ENCODE assay signal across 1 cellular context in the genomic region with DNA sequence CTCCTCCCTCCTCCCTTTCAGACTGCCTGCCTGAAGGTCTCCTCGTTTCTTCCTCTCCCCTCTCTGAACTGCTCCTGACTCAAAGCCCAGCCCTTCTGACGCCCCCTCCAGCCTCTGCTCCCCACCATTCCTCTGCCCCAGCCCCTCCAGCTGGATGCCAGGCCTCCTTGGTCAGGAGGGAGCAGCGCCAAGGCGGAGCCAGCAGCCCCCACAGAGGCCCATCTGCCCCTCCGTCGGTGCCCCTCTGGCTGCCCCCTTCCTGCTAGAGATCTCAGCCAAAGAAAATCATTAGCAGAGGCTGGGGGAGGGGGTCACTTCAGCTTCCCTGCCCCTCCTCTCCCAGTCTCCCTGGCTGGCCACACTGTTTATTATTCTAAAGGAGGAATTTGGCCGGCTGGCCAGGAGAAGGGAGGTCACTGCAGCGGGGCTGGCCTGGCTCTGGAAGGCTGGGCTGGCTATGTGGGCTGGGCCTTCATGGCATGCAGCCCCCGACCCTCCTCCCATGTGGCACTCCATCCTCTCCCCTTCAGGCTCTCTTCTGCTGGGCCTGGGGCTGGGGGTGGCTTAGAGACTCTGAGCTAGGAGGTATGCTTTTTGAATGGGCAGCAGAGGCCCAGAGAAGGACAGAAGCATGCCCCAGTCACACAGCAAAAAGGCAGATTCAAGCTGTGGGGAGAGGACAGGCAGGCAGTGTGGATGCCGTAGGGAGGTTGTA.
TF ChIP-seq lines count a peak whose summit lies in the region.

No MANE protein-coding gene starts in this region.

TF ChIP-seq in HepG2, 621 proteins besides CTCF, POLR2A, EP300 and RAD21 (continued from another document and continues in another):
- TF ChIP-seq, protein P1, sequence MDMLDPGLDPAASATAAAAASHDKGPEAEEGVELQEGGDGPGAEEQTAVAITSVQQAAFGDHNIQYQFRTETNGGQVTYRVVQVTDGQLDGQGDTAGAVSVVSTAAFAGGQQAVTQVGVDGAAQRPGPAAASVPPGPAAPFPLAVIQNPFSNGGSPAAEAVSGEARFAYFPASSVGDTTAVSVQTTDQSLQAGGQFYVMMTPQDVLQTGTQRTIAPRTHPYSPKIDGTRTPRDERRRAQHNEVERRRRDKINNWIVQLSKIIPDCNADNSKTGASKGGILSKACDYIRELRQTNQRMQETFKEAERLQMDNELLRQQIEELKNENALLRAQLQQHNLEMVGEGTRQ (IDR thresholded peaks at IDR 0.05; ENCODE audit: low read depth, low read length), result no peak
- TF ChIP-seq, protein P1 (CRISPR knock-in tag; IDR thresholded peaks at IDR 0.05; ENCODE audit: borderline replicate concordance), result no peak
- TF ChIP-seq NFIB (CRISPR knock-in tag; IDR thresholded peaks at IDR 0.05; ENCODE audit: borderline replicate concordance), result no peak
- TF ChIP-seq MTF2 (CRISPR knock-in tag; IDR thresholded peaks at IDR 0.05; ENCODE audit: borderline replicate concordance), result no peak
- TF ChIP-seq, protein P2, sequence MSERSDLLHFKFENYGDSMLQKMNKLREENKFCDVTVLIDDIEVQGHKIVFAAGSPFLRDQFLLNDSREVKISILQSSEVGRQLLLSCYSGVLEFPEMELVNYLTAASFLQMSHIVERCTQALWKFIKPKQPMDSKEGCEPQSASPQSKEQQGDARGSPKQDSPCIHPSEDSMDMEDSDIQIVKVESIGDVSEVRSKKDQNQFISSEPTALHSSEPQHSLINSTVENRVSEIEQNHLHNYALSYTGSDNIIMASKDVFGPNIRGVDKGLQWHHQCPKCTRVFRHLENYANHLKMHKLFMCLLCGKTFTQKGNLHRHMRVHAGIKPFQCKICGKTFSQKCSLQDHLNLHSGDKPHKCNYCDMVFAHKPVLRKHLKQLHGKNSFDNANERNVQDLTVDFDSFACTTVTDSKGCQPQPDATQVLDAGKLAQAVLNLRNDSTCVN (CRISPR knock-in tag; IDR thresholded peaks at IDR 0.05; ENCODE audit: borderline replicate concordance), result no peak
- no peak for TF ChIP-seq FOSL1 (CRISPR knock-in tag; IDR thresholded peaks at IDR 0.05; ENCODE audit: borderline replicate concordance)
- no peak for TF ChIP-seq ZNF737 (CRISPR knock-in tag; IDR thresholded peaks at IDR 0.05; ENCODE audit: borderline replicate concordance)
- no peak for TF ChIP-seq ZNF775 (CRISPR knock-in tag; IDR thresholded peaks at IDR 0.05; ENCODE audit: borderline replicate concordance)
- TF ChIP-seq ELF1 (CRISPR knock-in tag; IDR thresholded peaks at IDR 0.05), result no peak
- no peak for TF ChIP-seq SOX6 (IDR thresholded peaks at IDR 0.05)
- peak; percentile 46; the same call in 1 of the 2 replicates for TF ChIP-seq SOX6 (CRISPR knock-in tag; IDR thresholded peaks at IDR 0.05)
- no peak for TF ChIP-seq MYNN (CRISPR knock-in tag; IDR thresholded peaks at IDR 0.05; ENCODE audit: low read depth)
- TF ChIP-seq ZNF670 (CRISPR knock-in tag; IDR thresholded peaks at IDR 0.05; ENCODE audit: borderline replicate concordance), result no peak
- TF ChIP-seq, protein P3, sequence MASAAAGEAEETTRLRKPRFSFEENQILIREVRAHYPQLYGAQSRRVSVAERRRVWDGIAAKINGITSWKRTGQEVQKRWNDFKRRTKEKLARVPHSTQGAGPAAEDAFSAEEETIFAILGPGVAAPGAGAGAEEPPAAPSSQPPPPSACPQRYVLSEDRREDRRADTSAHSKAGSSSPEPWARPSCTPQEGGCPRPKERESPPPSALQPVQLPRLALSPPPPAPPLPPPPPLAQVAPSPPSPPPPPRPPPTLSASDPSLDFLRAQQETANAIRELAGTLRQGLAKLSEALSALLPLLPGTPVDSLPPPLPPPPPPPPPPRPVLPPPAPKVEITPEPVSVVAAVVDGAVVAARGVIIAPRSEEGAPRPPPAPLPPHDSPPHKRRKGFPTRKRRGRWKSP (CRISPR knock-in tag; IDR thresholded peaks at IDR 0.05), result no peak
- no peak for TF ChIP-seq ZNF33B (CRISPR knock-in tag; IDR thresholded peaks at IDR 0.05)
- peak; percentile 77; the same call in 1 of the 2 replicates for TF ChIP-seq ZNF296 (CRISPR knock-in tag; conservative IDR thresholded peaks at IDR 0.05)
- no peak for TF ChIP-seq ZSCAN20 (CRISPR knock-in tag; IDR thresholded peaks at IDR 0.05; ENCODE audit: borderline replicate concordance)
- no peak for TF ChIP-seq ZNF569 (CRISPR knock-in tag; IDR thresholded peaks at IDR 0.05; ENCODE audit: borderline replicate concordance)
- no peak for TF ChIP-seq ZNF256 (CRISPR knock-in tag; conservative IDR thresholded peaks at IDR 0.05)
- TF ChIP-seq ZNF550 (CRISPR knock-in tag; IDR thresholded peaks at IDR 0.05; ENCODE audit: borderline replicate concordance), result no peak
- TF ChIP-seq TCF7 (IDR thresholded peaks at IDR 0.05; ENCODE audit: low read depth), result no peak
- TF ChIP-seq, protein P4, sequence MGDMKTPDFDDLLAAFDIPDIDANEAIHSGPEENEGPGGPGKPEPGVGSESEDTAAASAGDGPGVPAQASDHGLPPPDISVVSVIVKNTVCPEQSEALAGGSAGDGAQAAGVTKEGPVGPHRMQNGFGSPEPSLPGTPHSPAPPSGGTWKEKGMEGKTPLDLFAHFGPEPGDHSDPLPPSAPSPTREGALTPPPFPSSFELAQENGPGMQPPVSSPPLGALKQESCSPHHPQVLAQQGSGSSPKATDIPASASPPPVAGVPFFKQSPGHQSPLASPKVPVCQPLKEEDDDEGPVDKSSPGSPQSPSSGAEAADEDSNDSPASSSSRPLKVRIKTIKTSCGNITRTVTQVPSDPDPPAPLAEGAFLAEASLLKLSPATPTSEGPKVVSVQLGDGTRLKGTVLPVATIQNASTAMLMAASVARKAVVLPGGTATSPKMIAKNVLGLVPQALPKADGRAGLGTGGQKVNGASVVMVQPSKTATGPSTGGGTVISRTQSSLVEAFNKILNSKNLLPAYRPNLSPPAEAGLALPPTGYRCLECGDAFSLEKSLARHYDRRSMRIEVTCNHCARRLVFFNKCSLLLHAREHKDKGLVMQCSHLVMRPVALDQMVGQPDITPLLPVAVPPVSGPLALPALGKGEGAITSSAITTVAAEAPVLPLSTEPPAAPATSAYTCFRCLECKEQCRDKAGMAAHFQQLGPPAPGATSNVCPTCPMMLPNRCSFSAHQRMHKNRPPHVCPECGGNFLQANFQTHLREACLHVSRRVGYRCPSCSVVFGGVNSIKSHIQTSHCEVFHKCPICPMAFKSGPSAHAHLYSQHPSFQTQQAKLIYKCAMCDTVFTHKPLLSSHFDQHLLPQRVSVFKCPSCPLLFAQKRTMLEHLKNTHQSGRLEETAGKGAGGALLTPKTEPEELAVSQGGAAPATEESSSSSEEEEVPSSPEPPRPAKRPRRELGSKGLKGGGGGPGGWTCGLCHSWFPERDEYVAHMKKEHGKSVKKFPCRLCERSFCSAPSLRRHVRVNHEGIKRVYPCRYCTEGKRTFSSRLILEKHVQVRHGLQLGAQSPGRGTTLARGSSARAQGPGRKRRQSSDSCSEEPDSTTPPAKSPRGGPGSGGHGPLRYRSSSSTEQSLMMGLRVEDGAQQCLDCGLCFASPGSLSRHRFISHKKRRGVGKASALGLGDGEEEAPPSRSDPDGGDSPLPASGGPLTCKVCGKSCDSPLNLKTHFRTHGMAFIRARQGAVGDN (CRISPR knock-in tag; IDR thresholded peaks at IDR 0.05), result peak; percentile 90
- no peak for TF ChIP-seq KMT2B (CRISPR knock-in tag; IDR thresholded peaks at IDR 0.05)
- no peak for TF ChIP-seq GATAD1 (CRISPR knock-in tag; IDR thresholded peaks at IDR 0.05)
- TF ChIP-seq IKZF1 (IDR thresholded peaks at IDR 0.05), result no peak
- peak; percentile 77 for TF ChIP-seq MED1 (CRISPR knock-in tag; IDR thresholded peaks at IDR 0.05)
- no peak for TF ChIP-seq MZF1 (CRISPR knock-in tag; IDR thresholded peaks at IDR 0.05; ENCODE audit: borderline replicate concordance)
- TF ChIP-seq, protein P5, sequence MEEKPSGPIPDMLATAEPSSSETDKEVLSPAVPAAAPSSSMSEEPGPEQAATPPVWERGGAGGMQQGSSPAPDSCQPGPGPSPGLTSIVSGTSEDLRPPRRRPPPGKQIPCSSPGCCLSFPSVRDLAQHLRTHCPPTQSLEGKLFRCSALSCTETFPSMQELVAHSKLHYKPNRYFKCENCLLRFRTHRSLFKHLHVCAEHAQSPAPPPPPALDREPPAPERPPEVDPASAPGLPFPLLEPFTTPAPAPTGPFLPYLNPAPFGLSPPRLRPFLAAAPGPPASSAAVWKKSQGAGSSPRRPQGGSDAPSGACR (CRISPR knock-in tag; IDR thresholded peaks at IDR 0.05), result no peak
- no peak for TF ChIP-seq TCF12 (IDR thresholded peaks at IDR 0.05)
- TF ChIP-seq TCF12 (CRISPR knock-in tag; IDR thresholded peaks at IDR 0.05), result no peak
- no peak for TF ChIP-seq HOXA7 (CRISPR knock-in tag; IDR thresholded peaks at IDR 0.05)
- no peak for TF ChIP-seq NFKBIZ (CRISPR knock-in tag; IDR thresholded peaks at IDR 0.05)
- no peak for TF ChIP-seq GABPA (IDR thresholded peaks at IDR 0.05; ENCODE audit: low read depth, low read length)
- no peak for TF ChIP-seq GABPA (CRISPR knock-in tag; IDR thresholded peaks at IDR 0.05; ENCODE audit: low read depth)
- TF ChIP-seq ZNF263 (CRISPR knock-in tag; IDR thresholded peaks at IDR 0.05), result peak; percentile 85
- no peak for TF ChIP-seq HHEX (CRISPR knock-in tag; IDR thresholded peaks at IDR 0.05)
- TF ChIP-seq, protein P6, sequence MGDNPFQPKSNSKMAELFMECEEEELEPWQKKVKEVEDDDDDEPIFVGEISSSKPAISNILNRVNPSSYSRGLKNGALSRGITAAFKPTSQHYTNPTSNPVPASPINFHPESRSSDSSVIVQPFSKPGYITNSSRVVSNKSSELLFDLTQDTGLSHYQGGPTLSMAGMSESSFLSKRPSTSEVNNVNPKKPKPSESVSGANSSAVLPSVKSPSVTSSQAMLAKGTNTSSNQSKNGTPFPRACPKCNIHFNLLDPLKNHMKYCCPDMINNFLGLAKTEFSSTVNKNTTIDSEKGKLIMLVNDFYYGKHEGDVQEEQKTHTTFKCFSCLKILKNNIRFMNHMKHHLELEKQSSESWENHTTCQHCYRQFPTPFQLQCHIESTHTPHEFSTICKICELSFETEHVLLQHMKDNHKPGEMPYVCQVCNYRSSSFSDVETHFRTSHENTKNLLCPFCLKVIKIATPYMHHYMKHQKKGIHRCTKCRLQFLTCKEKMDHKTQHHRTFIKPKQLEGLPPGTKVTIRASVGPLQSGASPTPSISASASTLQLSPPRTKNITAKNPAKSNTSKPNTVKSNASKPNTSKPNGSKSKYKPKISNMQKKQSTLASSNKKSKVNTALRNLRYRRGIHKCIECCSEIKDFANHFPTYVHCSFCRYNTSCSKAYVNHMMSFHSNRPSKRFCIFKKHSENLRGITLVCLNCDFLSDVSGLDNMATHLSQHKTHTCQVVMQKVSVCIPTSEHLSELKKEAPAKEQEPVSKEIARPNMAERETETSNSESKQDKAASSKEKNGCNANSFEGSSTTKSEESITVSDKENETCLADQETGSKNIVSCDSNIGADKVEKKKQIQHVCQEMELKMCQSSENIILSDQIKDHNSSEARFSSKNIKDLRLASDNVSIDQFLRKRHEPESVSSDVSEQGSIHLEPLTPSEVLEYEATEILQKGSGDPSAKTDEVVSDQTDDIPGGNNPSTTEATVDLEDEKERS (CRISPR knock-in tag; IDR thresholded peaks at IDR 0.05), result peak; percentile 70; the same call in 1 of the 2 replicates
- TF ChIP-seq, protein P7, sequence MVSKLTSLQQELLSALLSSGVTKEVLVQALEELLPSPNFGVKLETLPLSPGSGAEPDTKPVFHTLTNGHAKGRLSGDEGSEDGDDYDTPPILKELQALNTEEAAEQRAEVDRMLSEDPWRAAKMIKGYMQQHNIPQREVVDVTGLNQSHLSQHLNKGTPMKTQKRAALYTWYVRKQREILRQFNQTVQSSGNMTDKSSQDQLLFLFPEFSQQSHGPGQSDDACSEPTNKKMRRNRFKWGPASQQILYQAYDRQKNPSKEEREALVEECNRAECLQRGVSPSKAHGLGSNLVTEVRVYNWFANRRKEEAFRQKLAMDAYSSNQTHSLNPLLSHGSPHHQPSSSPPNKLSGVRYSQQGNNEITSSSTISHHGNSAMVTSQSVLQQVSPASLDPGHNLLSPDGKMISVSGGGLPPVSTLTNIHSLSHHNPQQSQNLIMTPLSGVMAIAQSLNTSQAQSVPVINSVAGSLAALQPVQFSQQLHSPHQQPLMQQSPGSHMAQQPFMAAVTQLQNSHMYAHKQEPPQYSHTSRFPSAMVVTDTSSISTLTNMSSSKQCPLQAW (CRISPR knock-in tag; IDR thresholded peaks at IDR 0.05), result no peak
- TF ChIP-seq SKI (IDR thresholded peaks at IDR 0.05; ENCODE audit: partially characterized antibody), result peak; percentile 23
- no peak for TF ChIP-seq ZNF12 (CRISPR knock-in tag; IDR thresholded peaks at IDR 0.05)
- peak; percentile 97 for TF ChIP-seq ZMYM3 (CRISPR knock-in tag; IDR thresholded peaks at IDR 0.05)
- TF ChIP-seq, protein P8, sequence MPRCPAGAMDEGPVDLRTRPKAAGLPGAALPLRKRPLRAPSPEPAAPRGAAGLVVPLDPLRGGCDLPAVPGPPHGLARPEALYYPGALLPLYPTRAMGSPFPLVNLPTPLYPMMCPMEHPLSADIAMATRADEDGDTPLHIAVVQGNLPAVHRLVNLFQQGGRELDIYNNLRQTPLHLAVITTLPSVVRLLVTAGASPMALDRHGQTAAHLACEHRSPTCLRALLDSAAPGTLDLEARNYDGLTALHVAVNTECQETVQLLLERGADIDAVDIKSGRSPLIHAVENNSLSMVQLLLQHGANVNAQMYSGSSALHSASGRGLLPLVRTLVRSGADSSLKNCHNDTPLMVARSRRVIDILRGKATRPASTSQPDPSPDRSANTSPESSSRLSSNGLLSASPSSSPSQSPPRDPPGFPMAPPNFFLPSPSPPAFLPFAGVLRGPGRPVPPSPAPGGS (CRISPR knock-in tag; IDR thresholded peaks at IDR 0.05), result no peak
- TF ChIP-seq RELA (CRISPR knock-in tag; IDR thresholded peaks at IDR 0.05), result no peak
- TF ChIP-seq THAP11 (CRISPR knock-in tag; IDR thresholded peaks at IDR 0.05), result peak; percentile 34; the same call in 1 of the 2 replicates
- TF ChIP-seq ZFP82 (CRISPR knock-in tag; IDR thresholded peaks at IDR 0.05; ENCODE audit: borderline replicate concordance), result no peak
- TF ChIP-seq, protein P9, sequence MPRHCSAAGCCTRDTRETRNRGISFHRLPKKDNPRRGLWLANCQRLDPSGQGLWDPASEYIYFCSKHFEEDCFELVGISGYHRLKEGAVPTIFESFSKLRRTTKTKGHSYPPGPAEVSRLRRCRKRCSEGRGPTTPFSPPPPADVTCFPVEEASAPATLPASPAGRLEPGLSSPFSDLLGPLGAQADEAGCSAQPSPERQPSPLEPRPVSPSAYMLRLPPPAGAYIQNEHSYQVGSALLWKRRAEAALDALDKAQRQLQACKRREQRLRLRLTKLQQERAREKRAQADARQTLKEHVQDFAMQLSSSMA (CRISPR knock-in tag; IDR thresholded peaks at IDR 0.05), result no peak
- no peak for TF ChIP-seq KDM3A (CRISPR knock-in tag; IDR thresholded peaks at IDR 0.05; ENCODE audit: low read depth)
- TF ChIP-seq, protein P10, sequence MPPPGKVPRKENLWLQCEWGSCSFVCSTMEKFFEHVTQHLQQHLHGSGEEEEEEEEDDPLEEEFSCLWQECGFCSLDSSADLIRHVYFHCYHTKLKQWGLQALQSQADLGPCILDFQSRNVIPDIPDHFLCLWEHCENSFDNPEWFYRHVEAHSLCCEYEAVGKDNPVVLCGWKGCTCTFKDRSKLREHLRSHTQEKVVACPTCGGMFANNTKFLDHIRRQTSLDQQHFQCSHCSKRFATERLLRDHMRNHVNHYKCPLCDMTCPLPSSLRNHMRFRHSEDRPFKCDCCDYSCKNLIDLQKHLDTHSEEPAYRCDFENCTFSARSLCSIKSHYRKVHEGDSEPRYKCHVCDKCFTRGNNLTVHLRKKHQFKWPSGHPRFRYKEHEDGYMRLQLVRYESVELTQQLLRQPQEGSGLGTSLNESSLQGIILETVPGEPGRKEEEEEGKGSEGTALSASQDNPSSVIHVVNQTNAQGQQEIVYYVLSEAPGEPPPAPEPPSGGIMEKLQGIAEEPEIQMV (CRISPR knock-in tag; IDR thresholded peaks at IDR 0.05; ENCODE audit: low read depth), result no peak
